Comparison of ENCODE assay signal across 29 cellular contexts in genomic region chr5:135824541-135825041, GRCh38. TPM values are rescaled to one million over a fixed set of nuclear protein-coding genes. Genes with fewer than 3 reads are reported as not detected.
DNase-seq lines count a peak whose midpoint lies in the region; ATAC-seq and TF ChIP-seq lines count a peak whose summit lies in the region.
"Had no signal": no experiment of that assay in that cellular context is flagged by ENCODE, and none has a peak within 500 bp of the region (broad histone marks: within the 10 kb centered on the region; RNA-seq: fewer than 3 reads in every experiment).

No MANE protein-coding gene starts in this region.

- TF ChIP-seq EP300 in sigmoid colon (IDR thresholded peaks at IDR 0.05), result no peak

- no peaks in the 10 kb centered on the region for H3K27me3 ChIP-seq in sigmoid colon
- H3K27me3 ChIP-seq in BE2C, result no peaks in the 10 kb centered on the region; the same call in 1 of the 2 replicates
- H3K27me3 ChIP-seq: BLaER1 had no signal

- no peak overlapping the region for H3K27ac ChIP-seq in coronary artery
- H3K27ac ChIP-seq in sigmoid colon, result no peak overlapping the region
- H3K27ac ChIP-seq: BLaER1, HL-60, KMS-11, RWPE1 had no signal

- intact Hi-C loops in sigmoid colon (cut with DNase I), result no loop called here

- 65 to 81% methylated on average over 7 of the region's 7 CpGs for WGBS in sigmoid colon, 2 donors

- no peaks in the 10 kb centered on the region for H3K36me3 ChIP-seq in sigmoid colon
- no peaks in the 10 kb centered on the region for H3K36me3 ChIP-seq in BE2C
- H3K36me3 ChIP-seq: BLaER1 had no signal

- TF ChIP-seq POLR2A in sigmoid colon (IDR thresholded peaks at IDR 0.05), result no peak

- H3K9me3 ChIP-seq in sigmoid colon (no peaks in the 10 kb centered on the region), BE2C (no peaks in the 10 kb centered on the region)
- H3K9me3 ChIP-seq: BLaER1 had no signal

- H3K4me1 ChIP-seq in sigmoid colon (no peaks in the 10 kb centered on the region), BE2C (no peaks in the 10 kb centered on the region)

- DNase-seq in AG20443 (ENCODE audit: low spot score), result peak; percentile 5
- DNase-seq in coronary artery (ENCODE audit: low spot score), result peak; percentile 52
- DNase-seq in islet precursor cell, result peak; percentile 50
- DNase-seq in sigmoid colon, result peak; percentile 54
- DNase-seq in GDM1 (lab: John Stamatoyannopoulos, UW), result no peak
- DNase-seq in BE2C, result no peak
- DNase-seq: 8988T; ACHN; CD4-positive, CD25-positive, alpha-beta regulatory T cell; DMS153; DND-41; GOT3; HCEC 1CT; MM.1S; NCI-H1092; NCI-H1417 treated with DMSO at 0.1 percent for 48 hours; NCI-H1694 treated with DMSO at 0.1 percent for 48 hours; NCI-H2081; NCI-H2227 treated with DMSO at 0.1 percent for 48 hours; NCI-H69; SHP77 had no signal

- ATAC-seq in HG02885 (IDR thresholded peaks at IDR 0.05; ENCODE audit: poor library complexity, unreplicated experiment), result no peak
- ATAC-seq: Panc1 had no signal

- H3K4me3 ChIP-seq in coronary artery (no peak overlapping the region), sigmoid colon (no peak overlapping the region), BE2C (ENCODE audit: low read depth, low read length) (no peak overlapping the region)
- H3K4me3 ChIP-seq: BLaER1 had no signal

- no peak for TF ChIP-seq CTCF in coronary artery (IDR thresholded peaks at IDR 0.05)
- no peak for TF ChIP-seq CTCF in sigmoid colon (IDR thresholded peaks at IDR 0.05)
- TF ChIP-seq CTCF in BE2C (IDR thresholded peaks at IDR 0.05; ENCODE audit: low read depth, low read length), result no peak

RNA-seq across cellular contexts. Expression of gene SLC25A48, which starts 9.9 kb away (rescaled TPM):
- not detected for total RNA-seq in sigmoid colon
- polyA plus RNA-seq in sigmoid colon, result 1 to 10 TPM; 1.6 to 7.2 (median 1.9) TPM
- not detected for polyA plus RNA-seq in BE2C (2012; ENCODE audit: insufficient read depth, insufficient read length, low read depth)
- total RNA-seq: CD4-positive, CD25-positive, alpha-beta regulatory T cell; NCI-H460 had no signal
- polyA plus RNA-seq: CD4-positive, CD25-positive, alpha-beta regulatory T cell; IgD-negative memory B cell had no signal

Comparison
In these comparisons a context has a peak if more than half of its experiments do, and no peak if none do; other contexts are left out.
1. DNase-seq: peak in AG20443 (single experiment), coronary artery (single experiment), islet precursor cell (single experiment) and sigmoid colon (single experiment); none in GDM1 (single experiment) and BE2C (single experiment).